Comparison of ENCODE assay signal across 29 cellular contexts in the genomic region with DNA sequence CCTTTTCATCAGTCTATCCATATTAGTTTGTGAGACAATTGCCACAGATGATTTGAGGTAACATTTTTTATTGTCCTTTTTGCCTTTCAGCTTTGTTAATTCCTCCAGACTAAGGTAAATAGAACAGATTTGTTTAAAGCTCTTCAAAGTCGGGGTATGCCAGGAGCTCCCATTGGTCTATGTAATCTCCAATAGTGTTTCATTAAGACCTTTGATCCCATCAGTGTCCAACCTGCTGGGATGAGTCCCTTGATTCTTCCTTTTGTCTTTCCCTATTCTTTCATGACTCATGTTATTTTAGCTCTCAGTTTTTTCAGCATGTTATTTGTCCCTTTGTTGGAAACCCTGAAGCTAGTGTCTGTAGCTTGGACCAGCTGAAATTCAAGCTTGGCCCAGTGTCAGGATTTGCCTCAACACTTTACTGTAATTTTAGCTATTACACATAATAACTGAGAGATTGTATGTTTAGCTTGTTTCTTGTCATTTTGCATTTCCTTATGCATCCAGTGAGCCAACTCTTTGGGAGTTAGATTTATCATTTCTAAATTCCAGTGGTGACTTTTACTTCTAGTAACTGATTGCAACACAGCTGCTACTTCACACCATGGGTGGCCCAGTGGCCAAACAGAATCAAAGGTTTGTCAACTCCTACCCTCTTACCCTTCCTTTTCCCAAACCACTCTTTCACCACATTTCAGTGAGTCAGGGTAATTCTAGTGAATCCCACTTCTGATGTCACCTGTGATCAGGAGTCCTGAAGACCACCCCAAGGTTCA. TPM values are rescaled to one million over a fixed set of nuclear protein-coding genes. Genes with fewer than 3 reads are reported as not detected.
A peak's percentile ranks its signal among the peaks of the same experiment; 100 is the strongest.
DNase-seq lines count a peak whose midpoint lies in the region; ATAC-seq and TF ChIP-seq lines count a peak whose summit lies in the region.
"Had no signal": no experiment of that assay in that cellular context is flagged by ENCODE, and none has a peak within 500 bp of the region (broad histone marks: within the 10 kb centered on the region; RNA-seq: fewer than 3 reads in every experiment).

No MANE protein-coding gene starts in this region.

- DNase-seq in activated naive CD8-positive, alpha-beta T cell treated with anti-CD3 and anti-CD28 coated beads for 36 hours: no peak
- DNase-seq in NB4 (ENCODE audit: low read depth) (peak; percentile 21), fibroblast of pulmonary artery (ENCODE audit: low read depth) (peak; percentile 30), renal cortical epithelial cell (ENCODE audit: low read depth) (peak; percentile 71), iPS-NIHi7 (ENCODE audit: extremely low spot score) (no peak), DMS 273 (lab: John Stamatoyannopoulos, UW; ENCODE audit: unreplicated experiment) (no peak)
- DNase-seq: activated CD8-positive, alpha-beta memory T cell treated with anti-CD3 and anti-CD28 coated beads, Interleukin-2, amount 50 U/mL, for 48 hours; activated CD8-positive, alpha-beta T cell treated with anti-CD3 and anti-CD28 coated beads for 36 hours; activated naive CD4-positive, alpha-beta T cell treated with anti-CD3 and anti-CD28 coated beads, Interleukin-2, amount 10 ng/mL, durations not matched to agents 7 days and 5 days; amygdala; Calu3; DND-41; glutamatergic neuron; H7; KBM-7; left lung; MG63; NCI-H146; NCI-H446 treated with DMSO at 0.1 percent for 48 hours; NCI-H82; posterior cingulate gyrus; right cardiac atrium; spleen; stimulated activated CD4-positive, alpha-beta T cell treated with anti-CD3 and anti-CD28 coated beads, Interleukin-2, amount 100 ng/mL, for 24 hours; stimulated activated naive CD8-positive, alpha-beta T cell treated with anti-CD3 and anti-CD28 coated beads, Interleukin-15, Interleukin-2, amounts not matched to agents 100 U/mL and 50 U/mL, for 24 hours; SW 1271; testis had no signal

- no peak for ATAC-seq in HG03432 (IDR thresholded peaks at IDR 0.05; ENCODE audit: unreplicated experiment)
- ATAC-seq: activated CD8-positive, alpha-beta T cell treated with anti-CD3 and anti-CD28 coated beads for 36 hours; left lung; right cardiac atrium; stimulated activated naive CD8-positive, alpha-beta T cell treated with anti-CD3 and anti-CD28 coated beads, Interleukin-15, Interleukin-2, amounts not matched to agents 100 U/mL and 50 U/mL, for 24 hours had no signal

- TF ChIP-seq CTCF in NB4 (IDR thresholded peaks at IDR 0.05; ENCODE audit: low read depth, low read length) (no peak), fibroblast of pulmonary artery (IDR thresholded peaks at IDR 0.05; ENCODE audit: low read length, missing control alignments) (no peak)

- H3K27me3 Mint-ChIP-seq in activated naive CD8-positive, alpha-beta T cell: no peaks in the 10 kb centered on the region
- no peaks in the 10 kb centered on the region for H3K27me3 Mint-ChIP-seq in activated naive CD8-positive, alpha-beta T cell treated with anti-CD3 and anti-CD28 coated beads for 36 hours
- H3K27me3 Mint-ChIP-seq: activated CD8-positive, alpha-beta T cell treated with anti-CD3 and anti-CD28 coated beads for 36 hours; activated naive CD4-positive, alpha-beta T cell treated with anti-CD3 and anti-CD28 coated beads, Interleukin-2, amount 10 ng/mL, durations not matched to agents 7 days and 5 days had no signal

- H3K4me1 Mint-ChIP-seq in activated naive CD8-positive, alpha-beta T cell (ENCODE audit: low read depth): peaks cover 31% of the 10 kb centered on the region
- H3K4me1 Mint-ChIP-seq in activated naive CD8-positive, alpha-beta T cell treated with anti-CD3 and anti-CD28 coated beads for 36 hours: peaks cover 20% of the 10 kb centered on the region
- H3K4me1 Mint-ChIP-seq: activated naive CD4-positive, alpha-beta T cell treated with anti-CD3 and anti-CD28 coated beads, Interleukin-2, amount 10 ng/mL, durations not matched to agents 7 days and 5 days had no signal

- H3K4me3 ChIP-seq in NB4 (ENCODE audit: low read depth, low read length) (no peak overlapping the region), fibroblast of pulmonary artery (replicated peaks; ENCODE audit: low read depth, low read length) (no peak overlapping the region)
- H3K4me3 ChIP-seq: left lung, MG63, spleen, testis had no signal

- no peaks in the 10 kb centered on the region for H3K9me3 Mint-ChIP-seq in activated naive CD8-positive, alpha-beta T cell (ENCODE audit: low read depth)
- peaks cover 10% of the 10 kb centered on the region for H3K9me3 Mint-ChIP-seq in activated naive CD8-positive, alpha-beta T cell treated with anti-CD3 and anti-CD28 coated beads for 36 hours
- H3K9me3 Mint-ChIP-seq: activated naive CD4-positive, alpha-beta T cell treated with anti-CD3 and anti-CD28 coated beads, Interleukin-2, amount 10 ng/mL, durations not matched to agents 7 days and 5 days had no signal

- H3K27ac Mint-ChIP-seq in activated naive CD8-positive, alpha-beta T cell: peak overlapping the region; percentile 3
- no peak overlapping the region for H3K27ac Mint-ChIP-seq in activated naive CD8-positive, alpha-beta T cell treated with anti-CD3 and anti-CD28 coated beads for 36 hours
- H3K27ac Mint-ChIP-seq: activated CD8-positive, alpha-beta T cell treated with anti-CD3 and anti-CD28 coated beads for 36 hours; activated naive CD4-positive, alpha-beta T cell treated with anti-CD3 and anti-CD28 coated beads, Interleukin-2, amount 10 ng/mL, durations not matched to agents 7 days and 5 days had no signal

- no peak overlapping the region for H3K4me3 Mint-ChIP-seq in activated naive CD8-positive, alpha-beta T cell
- H3K4me3 Mint-ChIP-seq in activated naive CD8-positive, alpha-beta T cell treated with anti-CD3 and anti-CD28 coated beads for 36 hours: no peak overlapping the region
- H3K4me3 Mint-ChIP-seq: activated CD8-positive, alpha-beta T cell treated with anti-CD3 and anti-CD28 coated beads for 36 hours; activated naive CD4-positive, alpha-beta T cell treated with anti-CD3 and anti-CD28 coated beads, Interleukin-2, amount 10 ng/mL, durations not matched to agents 7 days and 5 days had no signal

- TF ChIP-seq POLR2A in NB4 (IDR thresholded peaks at IDR 0.05; ENCODE audit: extremely low read depth, insufficient read length): no peak

- peaks cover 12% of the 10 kb centered on the region for H3K36me3 Mint-ChIP-seq in activated naive CD8-positive, alpha-beta T cell
- peaks cover 23% of the 10 kb centered on the region for H3K36me3 Mint-ChIP-seq in activated naive CD8-positive, alpha-beta T cell treated with anti-CD3 and anti-CD28 coated beads for 36 hours

RNA-seq across cellular contexts. Expression of a gene that starts 15.3 kb away (rescaled TPM):
- 1 to 10 TPM; 2.2 to 3.6 TPM for total RNA-seq in activated naive CD8-positive, alpha-beta T cell treated with anti-CD3 and anti-CD28 coated beads for 36 hours
- total RNA-seq in renal cortical epithelial cell: 2.3 and 3.6 TPM in 2 replicates

Comparison
In these comparisons a context has a peak if more than half of its experiments do, and no peak if none do; other contexts are left out.
1. DNase-seq: peak in NB4 (single experiment), fibroblast of pulmonary artery (single experiment) and renal cortical epithelial cell (single experiment); none in activated naive CD8-positive, alpha-beta T cell treated with anti-CD3 and anti-CD28 coated beads for 36 hours (single experiment), iPS-NIHi7 (single experiment) and DMS 273 (single experiment).